Comparison of ENCODE assay signal across 9 cellular contexts in the genomic region with DNA sequence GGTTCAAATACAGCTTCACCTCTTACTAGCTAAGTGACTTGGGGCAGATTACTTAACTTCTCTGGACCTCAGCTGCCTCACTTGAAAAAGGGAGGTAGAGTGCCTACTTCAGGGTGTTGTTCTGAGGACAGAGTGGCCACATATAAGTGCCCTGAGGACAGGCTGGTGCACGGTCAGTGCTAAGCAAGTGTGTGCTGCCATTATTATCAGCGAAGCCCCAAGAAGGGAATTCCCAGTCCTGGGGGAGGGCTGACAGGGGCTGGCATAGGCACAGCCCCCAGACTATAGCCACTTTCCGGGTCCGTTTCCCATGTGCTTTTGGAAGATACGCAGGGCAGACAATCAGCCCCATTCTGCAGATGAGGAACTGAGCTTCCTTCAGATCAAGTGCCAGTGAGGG. TPM values are rescaled to one million over a fixed set of nuclear protein-coding genes. Genes with fewer than 3 reads are reported as not detected.
DNase-seq lines count a peak whose midpoint lies in the region; ATAC-seq and TF ChIP-seq lines count a peak whose summit lies in the region.
"Had no signal": no experiment of that assay in that cellular context is flagged by ENCODE, and none has a peak within 500 bp of the region (broad histone marks: within the 10 kb centered on the region; RNA-seq: fewer than 3 reads in every experiment).

No MANE protein-coding gene starts in this region.

- H3K14ac ChIP-seq in neuronal stem cell (ENCODE audit: low read length): no peak overlapping the region

- H3K79me2 ChIP-seq in ACC112 (ENCODE audit: control insufficient read depth, insufficient read depth, low read length, unreplicated experiment) (peaks cover 62% of the 10 kb centered on the region), OCI-LY1 (ENCODE audit: insufficient read depth, low read length) (peaks cover 12% of the 10 kb centered on the region)

- H3K27me3 Mint-ChIP-seq in effector memory CD8-positive, alpha-beta T cell: no peaks in the 10 kb centered on the region

- H2BK12ac ChIP-seq in neuronal stem cell (ENCODE audit: low read length): peak overlapping the region; percentile 46

- H3K4me2 ChIP-seq in OCI-LY1 (ENCODE audit: low read length) (peak overlapping the region; percentile 69), neuronal stem cell (ENCODE audit: insufficient read depth, low read length, poor library complexity, severe bottlenecking) (no peak overlapping the region)

- in situ Hi-C loops in KBM-7 (cut with MboI; ENCODE audit: low pct_unique_long_range_greater_than_20kb, low sequenced_read_pairs): no loop called here

- H4K20me1 ChIP-seq in OCI-LY1 (ENCODE audit: insufficient read depth, low read length): no peaks in the 10 kb centered on the region

- no peak overlapping the region for H3K18ac ChIP-seq in neuronal stem cell (ENCODE audit: low read length)

- H2AFZ ChIP-seq in ACC112 (ENCODE audit: low read length, unreplicated experiment): no peak overlapping the region
- no peak overlapping the region for H2AFZ ChIP-seq in OCI-LY1 (ENCODE audit: low read length)
- H2AFZ ChIP-seq in neuronal stem cell (ENCODE audit: low read length): no peak overlapping the region

- H3K9me2 ChIP-seq in OCI-LY1 (ENCODE audit: low read depth, low read length): no peaks in the 10 kb centered on the region

- no peak overlapping the region for H2BK120ac ChIP-seq in neuronal stem cell (ENCODE audit: low read depth, low read length)

- peak overlapping the region; percentile 49 for H2BK15ac ChIP-seq in neuronal stem cell (ENCODE audit: low read length)

- H3K4me3 ChIP-seq in ACC112 (ENCODE audit: low read depth, low read length) (peak overlapping the region; percentile 81), OCI-LY1 (ENCODE audit: low read depth, low read length, poor library complexity, severe bottlenecking) (peak overlapping the region; percentile 76), neuronal stem cell (ENCODE audit: low read length in 2 of 2) (no peak overlapping the region)

- peaks cover 18% of the 10 kb centered on the region for H3K79me1 ChIP-seq in neuronal stem cell (ENCODE audit: low read depth, low read length)

- no peaks in the 10 kb centered on the region for H3F3A ChIP-seq in OCI-LY1 (ENCODE audit: insufficient read depth, low read length)

- peak overlapping the region; percentile 75 for H2BK5ac ChIP-seq in neuronal stem cell (ENCODE audit: low read length)

- peak overlapping the region; percentile 76 for H3K4ac ChIP-seq in neuronal stem cell (ENCODE audit: low read length)

- peaks cover 35% of the 10 kb centered on the region for H3K36me3 Mint-ChIP-seq in effector memory CD8-positive, alpha-beta T cell (ENCODE audit: insufficient read depth)

- H3K9me3 Mint-ChIP-seq in effector memory CD8-positive, alpha-beta T cell: no peaks in the 10 kb centered on the region

- peaks cover 46 to 50% of the 10 kb centered on the region in 2 donors for H3K4me1 Mint-ChIP-seq in effector memory CD8-positive, alpha-beta T cell (ENCODE audit: low read depth in 2 of 2)

- H3K27ac ChIP-seq in ACC112 (ENCODE audit: low read depth, low read length): peak overlapping the region; percentile 79
- H3K27ac ChIP-seq in OCI-LY1 (ENCODE audit: low read depth, low read length, poor library complexity, severe bottlenecking): peak overlapping the region; percentile 77
- no peak overlapping the region for H3K27ac ChIP-seq in neuronal stem cell (replicated peaks; ENCODE audit: low read length)

- H3K9me3 ChIP-seq in OCI-LY1 (ENCODE audit: low read length): no peaks in the 10 kb centered on the region
- no peaks in the 10 kb centered on the region for H3K9me3 ChIP-seq in neuronal stem cell (replicated peaks in 1 of 2; ENCODE audit: control insufficient read depth in 2 of 2, insufficient read depth in 1 of 2, low read depth in 1 of 2, low read length in 2 of 2)

- H3K4me3 Mint-ChIP-seq in effector memory CD8-positive, alpha-beta T cell: peak overlapping the region; percentile 88 to 91

- H2AK5ac ChIP-seq in neuronal stem cell (ENCODE audit: low read depth, low read length): no peak overlapping the region

- peaks cover 34% of the 10 kb centered on the region for H3K4me1 ChIP-seq in ACC112 (ENCODE audit: control insufficient read depth, insufficient read depth, low read length, unreplicated experiment)
- peaks cover 44% of the 10 kb centered on the region for H3K4me1 ChIP-seq in OCI-LY1 (ENCODE audit: insufficient read depth, low read length, severe bottlenecking)
- peaks cover 18 to 20% of the 10 kb centered on the region in 2 donors for H3K4me1 ChIP-seq in neuronal stem cell (ENCODE audit: control insufficient read depth in 2 of 2, insufficient read depth in 1 of 2, low read depth in 1 of 2, low read length in 2 of 2)

- H3K27me3 ChIP-seq in ACC112 (ENCODE audit: insufficient read depth, low read length) (no peaks in the 10 kb centered on the region), OCI-LY1 (ENCODE audit: insufficient read depth, low read length) (no peaks in the 10 kb centered on the region), neuronal stem cell (ENCODE audit: control insufficient read depth in 3 of 3, insufficient read depth in 3 of 3, low read depth in 1 of 3, low read length in 3 of 3) (no peaks in the 10 kb centered on the region)

- H3K23ac ChIP-seq in neuronal stem cell (ENCODE audit: low read depth, low read length, poor library complexity): peak overlapping the region; percentile 80

- H3K36me3 ChIP-seq in ACC112 (ENCODE audit: insufficient read depth, low read length): no peaks in the 10 kb centered on the region
- no peaks in the 10 kb centered on the region for H3K36me3 ChIP-seq in OCI-LY1 (ENCODE audit: insufficient read depth, low read length)
- peaks cover 0 to 3% of the 10 kb centered on the region in 2 donors for H3K36me3 ChIP-seq in neuronal stem cell (replicated peaks in 1 of 2; ENCODE audit: control insufficient read depth in 2 of 2, insufficient read depth in 2 of 2, low read length in 2 of 2)

- no peak overlapping the region for H4K91ac ChIP-seq in neuronal stem cell (ENCODE audit: low read depth, low read length, poor library complexity)

- H4K8ac ChIP-seq in neuronal stem cell (ENCODE audit: low read depth, low read length): no peak overlapping the region

- no CpG with 5 or more reads among the region's 5 CpGs for WGBS in neuronal stem cell (ENCODE audit: extremely low coverage in 2 of 2, insufficient read length in 2 of 2, insufficient replicate concordance in 1 of 2), 2 donors

- DNase-seq in effector memory CD8-positive, alpha-beta T cell: no peak
- no peak for DNase-seq in neuronal stem cell (ENCODE audit: low spot score)
- DNase-seq in SIG-M5 treated with dmso at 0.1 percent for 504 hours (lab: John Stamatoyannopoulos, UW; ENCODE audit: unreplicated experiment): no peak
- DNase-seq in DMS79 (lab: John Stamatoyannopoulos, UW): no peak
- DNase-seq in KBM-7: no peak
- DNase-seq: NCI-H1417 had no signal

- TF ChIP-seq CTCF in OCI-LY1 (IDR thresholded peaks at IDR 0.05; ENCODE audit: low read length): no peak

- peak overlapping the region; percentile 85; the same call in 1 of the 2 replicates for H3K9ac ChIP-seq in OCI-LY1 (ENCODE audit: low read length)
- H3K9ac ChIP-seq in neuronal stem cell (ENCODE audit: low read depth, low read length, poor library complexity): no peak overlapping the region

- peak overlapping the region; percentile 91 to 94 for H3K27ac Mint-ChIP-seq in effector memory CD8-positive, alpha-beta T cell

- no peak for ATAC-seq in effector memory CD8-positive, alpha-beta T cell (replicated peaks)
- ATAC-seq in HG03442 (IDR thresholded peaks at IDR 0.05; ENCODE audit: unreplicated experiment): no peak

RNA-seq across cellular contexts. Expression of gene ZBTB4, which starts 2.5 kb away (rescaled TPM):
- 12.7 TPM for polyA plus RNA-seq in neuronal stem cell (2013, experiment 1 of 2)
- polyA plus RNA-seq in neuronal stem cell (2013, experiment 2 of 2): 12.7 TPM

RNA-seq across cellular contexts. Expression of gene SLC35G6, which starts 4.3 kb away (rescaled TPM):
- polyA plus RNA-seq in neuronal stem cell (2013, experiment 1 of 2): 0.03 TPM
- polyA plus RNA-seq in neuronal stem cell (2013, experiment 2 of 2): not detected

RNA-seq across cellular contexts. Expression of gene POLR2A, which starts 7.2 kb away (rescaled TPM):
- 40.1 TPM for polyA plus RNA-seq in neuronal stem cell (2013, experiment 1 of 2)
- 39.2 TPM for polyA plus RNA-seq in neuronal stem cell (2013, experiment 2 of 2)

RNA-seq across cellular contexts. Expression of gene CHRNB1, which starts 32.1 kb away (rescaled TPM):
- 9.9 TPM for polyA plus RNA-seq in neuronal stem cell (2013, experiment 1 of 2)
- 11.1 TPM for polyA plus RNA-seq in neuronal stem cell (2013, experiment 2 of 2)

RNA-seq across cellular contexts. Expression of gene FGF11, which starts 37.6 kb away (rescaled TPM):
- polyA plus RNA-seq in neuronal stem cell (2013, experiment 1 of 2): 5.1 TPM
- polyA plus RNA-seq in neuronal stem cell (2013, experiment 2 of 2): 4.3 TPM

Comparison
In these comparisons a context has a peak if more than half of its experiments do, and no peak if none do; other contexts are left out.
1. H3K4me3 ChIP-seq: peak in ACC112 (single experiment) and OCI-LY1 (single experiment); none in neuronal stem cell (0 of 2).